ENCODE assay signal across 12 cellular contexts in genomic region chr9:68396411-68396810, GRCh38. TPM values are rescaled to one million over a fixed set of nuclear protein-coding genes. Genes with fewer than 3 reads are reported as not detected.
A peak's percentile ranks its signal among the peaks of the same experiment; 100 is the strongest.
DNase-seq lines count a peak whose midpoint lies in the region; TF ChIP-seq lines count a peak whose summit lies in the region.
"Not testable (repeated sequence)": the region's sequence is repeated elsewhere in the genome, so short reads cannot be mapped to it uniquely, and the experiment has no call there.
"Had no signal": no experiment of that assay in that cellular context is flagged by ENCODE, and none has a peak within 500 bp of the region (broad histone marks: within the 10 kb centered on the region; RNA-seq: fewer than 3 reads in every experiment).

No MANE protein-coding gene starts in this region.

- H3K4me3 ChIP-seq in A673 (ENCODE audit: low read depth, low read length, poor library complexity, severe bottlenecking); SJCRH30; adrenal gland; sigmoid colon; smooth muscle cell; uterus: not testable (repeated sequence)

- not testable (repeated sequence) for H3F3A ChIP-seq in smooth muscle cell (ENCODE audit: low read depth)

- not testable (repeated sequence) for H3K9me3 ChIP-seq in A673 (ENCODE audit: low read depth, low read length, poor library complexity, severe bottlenecking); SJCRH30 (replicated peaks); adrenal gland (replicated peaks in 1 of 3); sigmoid colon; smooth muscle cell (replicated peaks; ENCODE audit: low read depth); uterus

- DNase-seq in A673 (ENCODE audit: low spot score), result peak; percentile 20
- peak; percentile 42 to 77 for DNase-seq in SJCRH30
- DNase-seq in adrenal gland; sigmoid colon; smooth muscle cell (lab: John Stamatoyannopoulos, UW; ENCODE audit: unreplicated experiment); uterus: not testable (repeated sequence)
- peak; percentile 28 for DNase-seq in foreskin melanocyte
- DNase-seq in pons (ENCODE audit: low spot score), result peak; percentile 13

- WGBS in adrenal gland, 4 donors, result 38 to 57% (median 52%) methylated on average over 1 of the region's 1 CpG
- WGBS in sigmoid colon, 2 donors, result 39 to 57% methylated on average over 1 of the region's 1 CpG
- WGBS in smooth muscle cell (ENCODE audit: low lambda C conversion rate), result 50% methylated on average over 1 of the region's 1 CpG

- H3K4me1 ChIP-seq in A673 (ENCODE audit: insufficient read depth, low read length, poor library complexity, severe bottlenecking); smooth muscle cell (ENCODE audit: low read depth); uterus: not testable (repeated sequence)
- peaks cover 15% of the 10 kb centered on the region for H3K4me1 ChIP-seq in SJCRH30
- H3K4me1 ChIP-seq in adrenal gland (replicated peaks in 1 of 2), result peaks cover 12 to 15% of the 10 kb centered on the region in 2 donors
- H3K4me1 ChIP-seq in sigmoid colon, result peaks cover 0 to 24% (median 12%) of the 10 kb centered on the region in 4 donors

- H2AFZ ChIP-seq in smooth muscle cell (ENCODE audit: low read depth), result not testable (repeated sequence)

- BruUV-seq in A673 (replicated peaks; lab: Mats Ljungman, UMichigan), result not testable (repeated sequence)

- not testable (repeated sequence) for H4K20me1 ChIP-seq in smooth muscle cell (ENCODE audit: low read depth)

- not testable (repeated sequence) for TF ChIP-seq CTCF in A673 (conservative IDR thresholded peaks at IDR 0.05; ENCODE audit: low read depth, low read length); adrenal gland (IDR thresholded peaks at IDR 0.05); sigmoid colon (IDR thresholded peaks at IDR 0.05); smooth muscle cell (IDR thresholded peaks at IDR 0.05; ENCODE audit: borderline replicate concordance, insufficient read depth, poor library complexity, severe bottlenecking); uterus (IDR thresholded peaks at IDR 0.05)

- peak overlapping the region; percentile 49 for H3K4me2 ChIP-seq in smooth muscle cell

- CTCF ChIA-PET in A673 (lab: Charles Lee), result not testable (repeated sequence)

- POLR2A ChIA-PET in A673 (lab: Charles Lee; ENCODE audit: low non-redundant PET), result not testable (repeated sequence)

- H3K36me3 ChIP-seq in A673 (ENCODE audit: insufficient read depth, low read length, poor library complexity, severe bottlenecking); SJCRH30; adrenal gland (replicated peaks in 1 of 2); smooth muscle cell (ENCODE audit: low read depth); uterus: not testable (repeated sequence)
- peaks cover 4 to 43% (median 8%) of the 10 kb centered on the region in 4 donors for H3K36me3 ChIP-seq in sigmoid colon

- not testable (repeated sequence) for TF ChIP-seq EP300 in sigmoid colon (IDR thresholded peaks at IDR 0.05)

- intact Hi-C loops in A673 (cut with micrococcal nuclease; ENCODE audit: unreplicated experiment); adrenal gland (cut with DNase I); sigmoid colon (cut with DNase I); uterus (cut with DNase I; ENCODE audit: low total_unique reads): not testable (repeated sequence)

- H3K27me3 ChIP-seq in A673 (replicated peaks; ENCODE audit: insufficient read depth, low read depth, low read length, poor library complexity); SJCRH30; adrenal gland; sigmoid colon; smooth muscle cell (ENCODE audit: low read depth); uterus: not testable (repeated sequence)

- H3K79me2 ChIP-seq in smooth muscle cell (ENCODE audit: low read depth), result not testable (repeated sequence)

- H3K9ac ChIP-seq in smooth muscle cell (ENCODE audit: low read depth), result peak overlapping the region; percentile 4

- not testable (repeated sequence) for TF ChIP-seq POLR2A in adrenal gland (IDR thresholded peaks at IDR 0.05); sigmoid colon (IDR thresholded peaks at IDR 0.05); uterus (IDR thresholded peaks at IDR 0.05)

- not testable (repeated sequence) for H3K27ac ChIP-seq in A673 (ENCODE audit: low read depth, low read length, poor library complexity, severe bottlenecking)
- peak overlapping the region; percentile 70 for H3K27ac ChIP-seq in SJCRH30
- H3K27ac ChIP-seq in adrenal gland, result peak overlapping the region; percentile 60 to 83 (median 64)
- peak overlapping the region; percentile 32 to 59 (median 42) for H3K27ac ChIP-seq in sigmoid colon
- peak overlapping the region; percentile 86 for H3K27ac ChIP-seq in smooth muscle cell (ENCODE audit: low read depth)
- H3K27ac ChIP-seq in uterus, result peak overlapping the region; percentile 26 to 41

RNA-seq across cellular contexts. Expression of gene PGM5, which starts 40.0 kb away (rescaled TPM):
- total RNA-seq in A673 (2021), result not detected in 2 replicates
- 113 and 119 TPM in 2 replicates for total RNA-seq in SJCRH30 (2014; rRNA removed; shearing (Covaris generic))
- 100 to 1,000 TPM in 7 of 8 donors, 10 to 100 TPM in 1; 70.7 to 244 (median 152) TPM for total RNA-seq in adrenal gland
- polyA plus RNA-seq in adrenal gland, result 10 to 100 TPM; 27.3 to 43.6 (median 28.3) TPM
- 100 to 1,000 TPM; 547 to 670 (median 639) TPM for total RNA-seq in sigmoid colon
- 10 to 100 TPM in 2 of 3 donors, 1 to 10 TPM in 1; 3.9 to 20.6 (median 14.4) TPM for polyA plus RNA-seq in sigmoid colon
- 3.0 and 5.6 TPM in 2 replicates for total RNA-seq in smooth muscle cell
- 0.77 and 1.8 TPM in 2 replicates for polyA plus RNA-seq in smooth muscle cell
- 100 to 1,000 TPM; 153 to 289 (median 274) TPM for total RNA-seq in uterus
- total RNA-seq: A172; CD4-positive, alpha-beta memory T cell; CD4-positive, CD25-positive, alpha-beta regulatory T cell; CD8-positive, alpha-beta memory T cell had no signal
- polyA plus RNA-seq: CD4-positive, alpha-beta memory T cell; CD4-positive, CD25-positive, alpha-beta regulatory T cell; CD8-positive, alpha-beta memory T cell had no signal

Comparison
In these comparisons a context has a peak if more than half of its experiments do, and no peak if none do; other contexts are left out.
1. RNA of gene PGM5, which starts 40.0 kb away (total RNA-seq): 547 to 670 TPM in sigmoid colon, 153 to 289 TPM in uterus, 70.7 to 244 TPM in adrenal gland and 113 to 119 TPM in SJCRH30; 3.0 to 5.6 TPM in smooth muscle cell and not detected in A673; every median in the first group is over 10 times any median in the second.